Comparison of ENCODE assay signal across 16 cellular contexts in genomic region chr7:157441023-157441399, GRCh38.
DNase-seq lines count a peak whose midpoint lies in the region; ATAC-seq and TF ChIP-seq lines count a peak whose summit lies in the region.
"Had no signal": no experiment of that assay in that cellular context is flagged by ENCODE, and none has a peak within 500 bp of the region (broad histone marks: within the 10 kb centered on the region; RNA-seq: fewer than 3 reads in every experiment).

No MANE protein-coding gene starts in this region.

- CTCF ChIA-PET in naive thymus-derived CD4-positive, alpha-beta T cell (lab: Charles Lee), result no interaction called here

- H3K4me1 Mint-ChIP-seq in naive thymus-derived CD4-positive, alpha-beta T cell, result no peaks in the 10 kb centered on the region
- H3K4me1 Mint-ChIP-seq: CD4-positive, alpha-beta memory T cell had no signal

- no peaks in the 10 kb centered on the region for H3K4me1 ChIP-seq in RWPE2 (ENCODE audit: insufficient read depth, poor library complexity, severe bottlenecking)
- H3K4me1 ChIP-seq in naive thymus-derived CD4-positive, alpha-beta T cell (ENCODE audit: control insufficient read depth in 2 of 2, insufficient read depth in 2 of 2, low read length in 2 of 2), result no peaks in the 10 kb centered on the region
- H3K4me1 ChIP-seq in testis, result no peaks in the 10 kb centered on the region
- H3K4me1 ChIP-seq: A549, HAP-1 had no signal

- H3K4me3 ChIP-seq in RWPE2 (ENCODE audit: severe bottlenecking), result no peak overlapping the region
- no peak overlapping the region for H3K4me3 ChIP-seq in naive thymus-derived CD4-positive, alpha-beta T cell (ENCODE audit: low read length)
- H3K4me3 ChIP-seq in testis, result peak overlapping the region; percentile 26 to 29
- H3K4me3 ChIP-seq: A549, HAP-1 had no signal

- WGBS in testis, 2 donors, result 67 to 83% methylated on average over 15 to 17 of the region's 17 CpGs

- TF ChIP-seq CTCF in RWPE2 (IDR thresholded peaks at IDR 0.05; ENCODE audit: poor library complexity, severe bottlenecking), result no peak
- TF ChIP-seq CTCF in testis (IDR thresholded peaks at IDR 0.05), result no peak

- POLR2A ChIA-PET in naive thymus-derived CD4-positive, alpha-beta T cell (lab: Charles Lee), result no interaction called here

- H3K27ac ChIP-seq in RWPE2 (ENCODE audit: poor library complexity, severe bottlenecking), result no peak overlapping the region
- H3K27ac ChIP-seq in naive thymus-derived CD4-positive, alpha-beta T cell (ENCODE audit: low read depth, low read length), result no peak overlapping the region
- peak overlapping the region in 1 of 2 donors; percentile 6 for H3K27ac ChIP-seq in testis
- H3K27ac ChIP-seq: A549 had no signal

- peak; percentile 38 for DNase-seq in activated CD8-positive, alpha-beta memory T cell treated with anti-CD3 and anti-CD28 coated beads for 24 hours
- DNase-seq in activated CD8-positive, alpha-beta memory T cell treated with anti-CD3 and anti-CD28 coated beads, Interleukin-2, amount 50 U/mL, for 4 hours, result no peak
- DNase-seq in RWPE2 (ENCODE audit: low spot score) (peak; percentile 23), testis (peak; percentile 18), OCI-M2 (lab: John Stamatoyannopoulos, UW; ENCODE audit: unreplicated experiment) (no peak)
- DNase-seq in naive thymus-derived CD4-positive, alpha-beta T cell, result no peak
- no peak for DNase-seq in activated CD4-positive, alpha-beta T cell treated with anti-CD3 and anti-CD28 coated beads, Interleukin-2, amount 50 U/mL, for 4 hours
- DNase-seq: CD4-positive, alpha-beta memory T cell; DMS79 treated with DMSO at 0.1 percent for 48 hours; NCI-H1092; NCI-H1694; NCI-H69 had no signal

- H3K27ac Mint-ChIP-seq in naive thymus-derived CD4-positive, alpha-beta T cell, result no peak overlapping the region
- H3K27ac Mint-ChIP-seq: IgD-negative memory B cell had no signal

- TF ChIP-seq POLR2A in testis (IDR thresholded peaks at IDR 0.05), result no peak

- H3K36me3 ChIP-seq in RWPE2 (ENCODE audit: low read depth) (no peaks in the 10 kb centered on the region), testis (ENCODE audit: low read depth, missing control alignments) (no peaks in the 10 kb centered on the region)
- no peaks in the 10 kb centered on the region for H3K36me3 ChIP-seq in naive thymus-derived CD4-positive, alpha-beta T cell (ENCODE audit: control insufficient read depth in 2 of 3, insufficient read depth in 3 of 3, low read length in 3 of 3)
- H3K36me3 ChIP-seq: HAP-1 had no signal

- intact Hi-C loops in naive thymus-derived CD4-positive, alpha-beta T cell (cut with micrococcal nuclease), result no loop called here
- intact Hi-C loops in testis (cut with DNase I; ENCODE audit: low total_unique reads), result no loop called here

- H3K27me3 ChIP-seq in RWPE2 (ENCODE audit: insufficient read depth, poor library complexity, severe bottlenecking), result no peaks in the 10 kb centered on the region
- H3K27me3 ChIP-seq in naive thymus-derived CD4-positive, alpha-beta T cell (ENCODE audit: control insufficient read depth in 2 of 2, insufficient read depth in 2 of 2, low read length in 2 of 2), result no peaks in the 10 kb centered on the region
- no peaks in the 10 kb centered on the region for H3K27me3 ChIP-seq in testis

- peaks cover 0 to 8% (median 0%) of the 10 kb centered on the region in 5 donors for H3K27me3 Mint-ChIP-seq in naive thymus-derived CD4-positive, alpha-beta T cell
- H3K27me3 Mint-ChIP-seq: CD4-positive, alpha-beta memory T cell; IgD-negative memory B cell had no signal

- H3K4me3 Mint-ChIP-seq in naive thymus-derived CD4-positive, alpha-beta T cell, result peak overlapping the region in 1 of 10 donors; percentile 23
- H3K4me3 Mint-ChIP-seq: CD4-positive, alpha-beta memory T cell; IgD-negative memory B cell had no signal

- H3K9me3 ChIP-seq in RWPE2 (ENCODE audit: severe bottlenecking) (no peaks in the 10 kb centered on the region), testis (no peaks in the 10 kb centered on the region)
- H3K9me3 ChIP-seq in naive thymus-derived CD4-positive, alpha-beta T cell (ENCODE audit: control insufficient read depth in 2 of 3, low read length in 3 of 3), result no peaks in the 10 kb centered on the region
- H3K9me3 ChIP-seq: HAP-1 had no signal

- peaks cover 0 to 4% (median 0%) of the 10 kb centered on the region in 11 donors for H3K9me3 Mint-ChIP-seq in naive thymus-derived CD4-positive, alpha-beta T cell
- H3K9me3 Mint-ChIP-seq: IgD-negative memory B cell had no signal

- ATAC-seq in RWPE2 (ENCODE audit: low read depth) (no peak), GM18517 (IDR thresholded peaks at IDR 0.05; ENCODE audit: unreplicated experiment) (no peak)
- peak; percentile 19 for ATAC-seq in naive thymus-derived CD4-positive, alpha-beta T cell
- ATAC-seq: A549 had no signal

- peaks cover 0 to 4% (median 0%) of the 10 kb centered on the region in 5 donors for H3K36me3 Mint-ChIP-seq in naive thymus-derived CD4-positive, alpha-beta T cell
- H3K36me3 Mint-ChIP-seq: CD4-positive, alpha-beta memory T cell; IgD-negative memory B cell had no signal

Comparison
In these comparisons a context has a peak if more than half of its experiments do, and no peak if none do; other contexts are left out.
1. DNase-seq: peak in activated CD8-positive, alpha-beta memory T cell treated with anti-CD3 and anti-CD28 coated beads for 24 hours (single experiment), RWPE2 (single experiment) and testis (single experiment); none in activated CD8-positive, alpha-beta memory T cell treated with anti-CD3 and anti-CD28 coated beads, Interleukin-2, amount 50 U/mL, for 4 hours (single experiment), naive thymus-derived CD4-positive, alpha-beta T cell (0 of 9), OCI-M2 (single experiment) and activated CD4-positive, alpha-beta T cell treated with anti-CD3 and anti-CD28 coated beads, Interleukin-2, amount 50 U/mL, for 4 hours (0 of 2).
2. H3K4me3 ChIP-seq: peak in testis (2 of 2); none in RWPE2 (single experiment) and naive thymus-derived CD4-positive, alpha-beta T cell (single experiment).